Comparison of ENCODE assay signal across 1 cellular context in the genomic region with DNA sequence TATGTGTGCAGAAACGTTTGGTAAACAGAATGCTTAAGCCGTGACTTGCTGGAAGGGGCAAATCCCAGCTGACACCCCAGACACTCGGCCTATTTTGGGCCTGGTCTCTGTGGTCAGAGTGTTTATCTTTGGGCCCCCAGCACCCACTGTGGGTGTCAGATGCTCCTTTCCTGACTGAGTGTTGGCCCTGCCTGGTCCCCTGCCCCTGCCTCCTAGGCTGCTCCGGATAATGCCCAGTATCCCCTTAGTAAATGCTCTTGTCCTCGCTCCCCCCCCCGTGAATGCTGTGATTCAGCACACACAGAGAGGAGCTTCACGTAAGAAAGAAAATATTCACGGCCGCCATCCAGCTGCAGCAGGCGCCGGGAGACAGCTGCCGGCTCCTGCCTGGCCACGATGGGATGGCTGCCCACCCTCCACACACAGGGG.
TF ChIP-seq lines count a peak whose summit lies in the region.

No MANE protein-coding gene starts in this region.

TF ChIP-seq in IMR-90, 13 proteins besides CTCF, POLR2A, EP300 and RAD21 (continued from another document):
- peak; percentile 67 for TF ChIP-seq BHLHE40 (IDR thresholded peaks at IDR 0.05; ENCODE audit: low read depth, low read length)
- peak; percentile 8; the same call in 1 of the 2 replicates for TF ChIP-seq CEBPB (IDR thresholded peaks at IDR 0.05; ENCODE audit: low read depth, low read length)
- no peak; the same call in 1 of the 2 replicates for TF ChIP-seq MXI1 (IDR thresholded peaks at IDR 0.05; ENCODE audit: borderline replicate concordance, low read depth, low read length)
- TF ChIP-seq USF2 (IDR thresholded peaks at IDR 0.05; ENCODE audit: low read depth, low read length) = 0 out of 2 replicates have a peak, but pooled peaks have one; percentile 23
- TF ChIP-seq RFX5 (IDR thresholded peaks at IDR 0.05; ENCODE audit: low read depth, low read length) = no peak
